In the genomic region with DNA sequence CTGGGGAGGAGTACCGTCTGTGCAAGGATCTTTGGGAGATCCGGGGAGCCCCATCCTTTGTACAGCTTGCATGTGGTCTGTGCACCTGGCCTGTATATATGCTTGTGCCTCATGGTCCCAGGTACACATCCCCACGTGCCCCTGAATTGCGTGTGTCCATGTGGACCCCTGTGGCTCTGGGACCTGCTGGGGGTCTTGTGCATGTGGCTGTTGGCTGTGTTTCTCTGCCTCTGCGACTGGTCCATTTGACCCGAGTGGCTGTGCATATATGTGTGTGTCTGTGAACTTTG, we compare ENCODE assay signal across 14 cellular contexts. TPM values are rescaled to one million over a fixed set of nuclear protein-coding genes. Genes with fewer than 3 reads are reported as not detected.
DNase-seq lines count a peak whose midpoint lies in the region; ATAC-seq and TF ChIP-seq lines count a peak whose summit lies in the region.
"Had no signal": no experiment of that assay in that cellular context is flagged by ENCODE, and none has a peak within 500 bp of the region (broad histone marks: within the 10 kb centered on the region; RNA-seq: fewer than 3 reads in every experiment).

No MANE protein-coding gene starts in this region.

- H3K4me3 ChIP-seq in PC-3 (ENCODE audit: low read length), result 0 out of 2 replicates have a peak overlapping the region, but pooled peaks have one; percentile 59
- H3K4me3 ChIP-seq in rectal smooth muscle tissue (ENCODE audit: low read length), result no peak overlapping the region

- TF ChIP-seq CTCF in PC-3 (conservative IDR thresholded peaks at IDR 0.05; ENCODE audit: low read depth, low read length), result no peak

- H3K27ac ChIP-seq in PC-3 (ENCODE audit: low read length) (no peak overlapping the region), rectal smooth muscle tissue (ENCODE audit: low read depth, low read length) (peak overlapping the region; percentile 21)

- no peak overlapping the region; the same call in 1 of the 2 replicates for H2AFZ ChIP-seq in PC-3 (ENCODE audit: low read length)

- peaks cover 30% of the 10 kb centered on the region for H3K4me1 Mint-ChIP-seq in T-helper 2 cell treated with Interferon-gamma antibody and Interleukin-4, amounts not matched to agents 5 μg/mL and 100 μg/mL, for 36 hours (ENCODE audit: low read depth)
- peaks cover 33 to 40% of the 10 kb centered on the region in 2 donors for H3K4me1 Mint-ChIP-seq in effector memory CD8-positive, alpha-beta T cell (ENCODE audit: low read depth in 2 of 2)

- H3K4me3 Mint-ChIP-seq in T-helper 2 cell treated with Interferon-gamma antibody and Interleukin-4, amounts not matched to agents 5 μg/mL and 100 μg/mL, for 36 hours, result peak overlapping the region; percentile 70
- peak overlapping the region; percentile 57 to 93 for H3K4me3 Mint-ChIP-seq in effector memory CD8-positive, alpha-beta T cell

- peaks cover 9% of the 10 kb centered on the region for H3K4me1 ChIP-seq in PC-3 (ENCODE audit: insufficient read depth, low read length)
- H3K4me1 ChIP-seq in rectal smooth muscle tissue (ENCODE audit: control insufficient read depth, insufficient read depth, low read length), result peaks cover 13% of the 10 kb centered on the region

- ATAC-seq in PC-3 (no peak), GM19035 (IDR thresholded peaks at IDR 0.05; ENCODE audit: unreplicated experiment) (no peak)
- no peak for ATAC-seq in effector memory CD8-positive, alpha-beta T cell (replicated peaks)

- peaks cover 4% of the 10 kb centered on the region for H3F3A ChIP-seq in PC-3 (ENCODE audit: low read length, unreplicated experiment)

- no peaks in the 10 kb centered on the region for H3K27me3 ChIP-seq in PC-3 (ENCODE audit: low read length)
- H3K27me3 ChIP-seq in rectal smooth muscle tissue (ENCODE audit: control insufficient read depth, insufficient read depth, low read length), result peaks cover 2% of the 10 kb centered on the region

- H3K36me3 ChIP-seq in PC-3 (ENCODE audit: low read depth, low read length), result no peaks in the 10 kb centered on the region
- H3K36me3 ChIP-seq in rectal smooth muscle tissue (ENCODE audit: control insufficient read depth, insufficient read depth, low read length), result no peaks in the 10 kb centered on the region

- H3K4me2 ChIP-seq in PC-3 (ENCODE audit: low read length), result peak overlapping the region; percentile 78; the same call in 1 of the 2 replicates

- CTCF ChIA-PET in PC-3 (lab: Charles Lee), result no interaction called here

- H3K9ac ChIP-seq in PC-3 (ENCODE audit: low read length), result no peak overlapping the region
- H3K9ac ChIP-seq in rectal smooth muscle tissue (ENCODE audit: low read length), result no peak overlapping the region

- H3K9me2 ChIP-seq in PC-3 (replicated peaks; ENCODE audit: low read length), result no peaks in the 10 kb centered on the region

- no peaks in the 10 kb centered on the region for H3K9me3 Mint-ChIP-seq in T-helper 2 cell treated with Interferon-gamma antibody and Interleukin-4, amounts not matched to agents 5 μg/mL and 100 μg/mL, for 36 hours
- H3K9me3 Mint-ChIP-seq in effector memory CD8-positive, alpha-beta T cell, result no peaks in the 10 kb centered on the region

- H4K20me1 ChIP-seq in PC-3 (ENCODE audit: low read length), result no peaks in the 10 kb centered on the region

- POLR2A ChIA-PET in PC-3 (lab: Charles Lee; ENCODE audit: unreplicated experiment), result no interaction called here

- H3K9me3 ChIP-seq in PC-3 (ENCODE audit: low read length), result no peaks in the 10 kb centered on the region

- no peaks in the 10 kb centered on the region for H3K36me3 Mint-ChIP-seq in T-helper 2 cell treated with Interferon-gamma antibody and Interleukin-4, amounts not matched to agents 5 μg/mL and 100 μg/mL, for 36 hours (ENCODE audit: low read depth)
- peaks cover 21% of the 10 kb centered on the region for H3K36me3 Mint-ChIP-seq in effector memory CD8-positive, alpha-beta T cell (ENCODE audit: insufficient read depth)

- H3K79me2 ChIP-seq in PC-3 (ENCODE audit: low read length), result no peaks in the 10 kb centered on the region

- peaks cover 26% of the 10 kb centered on the region for H3K27me3 Mint-ChIP-seq in T-helper 2 cell treated with Interferon-gamma antibody and Interleukin-4, amounts not matched to agents 5 μg/mL and 100 μg/mL, for 36 hours (ENCODE audit: low read depth)
- H3K27me3 Mint-ChIP-seq in effector memory CD8-positive, alpha-beta T cell, result peaks cover 30 to 47% of the 10 kb centered on the region in 2 donors

- H3K27ac Mint-ChIP-seq in T-helper 2 cell treated with Interferon-gamma antibody and Interleukin-4, amounts not matched to agents 5 μg/mL and 100 μg/mL, for 36 hours, result peak overlapping the region; percentile 10
- H3K27ac Mint-ChIP-seq in effector memory CD8-positive, alpha-beta T cell, result peak overlapping the region in 1 of 2 donors; percentile 100

- DNase-seq in T-helper 2 cell treated with Interferon-gamma antibody and Interleukin-4, amounts not matched to agents 5 μg/mL and 100 μg/mL, for 36 hours (ENCODE audit: low spot score), result no peak
- DNase-seq in T-helper 2 cell (no peak), PC-3 (no peak), LoVo (ENCODE audit: low spot score) (no peak), NCI-H510A (lab: John Stamatoyannopoulos, UW) (no peak)
- DNase-seq in effector memory CD8-positive, alpha-beta T cell, result peak in 1 of 3 experiments; percentile 14
- DNase-seq: NCI-H1092 treated with DMSO at 0.1 percent for 48 hours; occipital lobe; stimulated activated CD4-positive, alpha-beta T cell treated with anti-CD3 and anti-CD28 coated beads, Interleukin-4, amount 100 ng/mL, for 1 hour; T1000 had no signal

- BruUV-seq in PC-3 (replicated peaks; lab: Mats Ljungman, UMichigan), result no TSS peak

- intact Hi-C loops in PC-3 (cut with micrococcal nuclease), result loop anchor here (5.0 kb wide), 1 partner anchor 37 kb away; no protein-coding TSS in a partner anchor

RNA-seq across cellular contexts. Expression of a gene that starts 12.8 kb away (rescaled TPM):
- total RNA-seq in PC-3 (2014; rRNA removed), result 1.7 TPM in 1 of 2 replicates, not detected in the other
- total RNA-seq: kidney epithelial cell, subcutaneous adipose tissue had no signal

RNA-seq across cellular contexts. Expression of a gene that starts 41.7 kb away (rescaled TPM):
- total RNA-seq in PC-3 (2014; rRNA removed), result 5.4 and 6.0 TPM in 2 replicates

RNA-seq across cellular contexts. Expression of a gene that starts 41.8 kb away (rescaled TPM):
- 67.7 and 102 TPM in 2 replicates for total RNA-seq in PC-3 (2014; rRNA removed)
